ENCODE assay signal across 8 cellular contexts in genomic region chr5:142800776-142801494, GRCh38. TPM values are rescaled to one million over a fixed set of nuclear protein-coding genes. Genes with fewer than 3 reads are reported as not detected.
DNase-seq lines count a peak whose midpoint lies in the region; ATAC-seq and TF ChIP-seq lines count a peak whose summit lies in the region.

No MANE protein-coding gene starts in this region.

- intact Hi-C loops in Panc1 (cut with micrococcal nuclease; ENCODE audit: unreplicated experiment) = no loop called here
- intact Hi-C loops in psoas muscle (cut with DNase I) = no loop called here

- in situ Hi-C loops in Panc1 (cut with HindIII; ENCODE audit: low pct_unique_long_range_greater_than_20kb, low sequenced_read_pairs) = no loop called here

- H3K27ac ChIP-seq in Panc1 (ENCODE audit: low read length) = peak overlapping the region; percentile 48
- no peak overlapping the region for H3K27ac ChIP-seq in psoas muscle

- BruUV-seq in Panc1 (replicated peaks; lab: Mats Ljungman, UMichigan) = no TSS peak

- WGBS in psoas muscle, 3 donors = 88% methylated on average over 6 of the region's 6 CpGs

- H3K27me3 ChIP-seq in Panc1 (ENCODE audit: control insufficient read depth, insufficient read depth, low read length) (no peaks in the 10 kb centered on the region), psoas muscle (ENCODE audit: insufficient read depth in 3 of 3, low read length in 2 of 3) (no peaks in the 10 kb centered on the region)

- H3K36me3 ChIP-seq in Panc1 (ENCODE audit: control insufficient read depth, insufficient read depth, low read length) (no peaks in the 10 kb centered on the region), psoas muscle (ENCODE audit: insufficient read depth in 1 of 2, low read depth in 1 of 2) (no peaks in the 10 kb centered on the region)

- peak; percentile 89 for ATAC-seq in GM18517 (IDR thresholded peaks at IDR 0.05; ENCODE audit: unreplicated experiment)
- ATAC-seq in HG02759 (IDR thresholded peaks at IDR 0.05; ENCODE audit: unreplicated experiment) = peak; percentile 86
- ATAC-seq in Panc1 = no peak
- no peak for ATAC-seq in psoas muscle

- CTCF ChIA-PET in Panc1 (lab: Charles Lee) = no interaction called here

- H3K4me1 ChIP-seq in Panc1 (ENCODE audit: control insufficient read depth, insufficient read depth, low read length) (peaks cover 59% of the 10 kb centered on the region), psoas muscle (peaks cover 6% of the 10 kb centered on the region)

- H3K9me3 ChIP-seq in Panc1 (ENCODE audit: control insufficient read depth, insufficient read depth, low read depth, low read length) (no peaks in the 10 kb centered on the region), psoas muscle (no peaks in the 10 kb centered on the region)

- POLR2A ChIA-PET in Panc1 (lab: Charles Lee) = interaction anchor here (0.5 to 0.7 kb wide), 2 partner anchors 9 to 555 kb away, joined by 4 to 5 read pairs; no protein-coding TSS in a partner anchor

- H3K4me3 ChIP-seq in Panc1 (ENCODE audit: low read depth in 2 of 2, low read length in 2 of 2) = no peak overlapping the region
- H3K4me3 ChIP-seq in psoas muscle = no peak overlapping the region

- no peak for DNase-seq in Panc1 (ENCODE audit: low read depth, low spot score)
- DNase-seq in germinal center (ENCODE audit: low spot score) = peak; percentile 54
- DNase-seq in cerebellar cortex (ENCODE audit: low spot score) = no peak
- no peak for DNase-seq in psoas muscle
- no peak for DNase-seq in NCI-H2171 (lab: John Stamatoyannopoulos, UW)
- no peak for DNase-seq in NCI-H2227 (lab: John Stamatoyannopoulos, UW; ENCODE audit: unreplicated experiment)

- no peak for TF ChIP-seq CTCF in Panc1 (IDR thresholded peaks at IDR 0.05)
- TF ChIP-seq CTCF in psoas muscle (IDR thresholded peaks at IDR 0.05) = no peak

RNA-seq across cellular contexts. Expression of gene ARHGAP26, which starts 30.8 kb away (rescaled TPM):
- 65.5 TPM for total RNA-seq in Panc1 (2021; ENCODE audit: unreplicated experiment)
- 24.0 TPM for polyA plus RNA-seq in Panc1 (2012; ENCODE audit: insufficient read length)
- 10 to 100 TPM; 12.0 to 28.7 (median 13.1) TPM for total RNA-seq in psoas muscle
- 1 to 10 TPM; 2.5 to 6.8 (median 4.3) TPM for polyA plus RNA-seq in psoas muscle

Comparison
In these comparisons a context has a peak if more than half of its experiments do, and no peak if none do; other contexts are left out.
1. ATAC-seq: peak in GM18517 (single experiment) and HG02759 (single experiment); none in Panc1 (single experiment) and psoas muscle (0 of 4).